1 cellular context compared by ENCODE assay signal in genomic region chr20:828987-829386, GRCh38.
TF ChIP-seq lines count a peak whose summit lies in the region.

No MANE protein-coding gene starts in this region.

TF ChIP-seq in GM23338, 12 proteins besides CTCF, POLR2A, EP300 and RAD21 (continued from another document):
- TF ChIP-seq REST (IDR thresholded peaks at IDR 0.05; ENCODE audit: unreplicated experiment) = no peak
- no peak for TF ChIP-seq POLR2AphosphoS5 (IDR thresholded peaks at IDR 0.05; ENCODE audit: low read depth)
- TF ChIP-seq ZNF114 (CRISPR knock-in tag; IDR thresholded peaks at IDR 0.05) = no peak
- TF ChIP-seq EZH2 (IDR thresholded peaks at IDR 0.05; ENCODE audit: low read depth, unreplicated experiment) = no peak
- TF ChIP-seq CREB1 (CRISPR knock-in tag; IDR thresholded peaks at IDR 0.05; ENCODE audit: low read depth) = no peak
- no peak for TF ChIP-seq NANOG (IDR thresholded peaks at IDR 0.05; ENCODE audit: borderline replicate concordance)
- TF ChIP-seq ETS1 (IDR thresholded peaks at IDR 0.05) = no peak
